In the genomic region with DNA sequence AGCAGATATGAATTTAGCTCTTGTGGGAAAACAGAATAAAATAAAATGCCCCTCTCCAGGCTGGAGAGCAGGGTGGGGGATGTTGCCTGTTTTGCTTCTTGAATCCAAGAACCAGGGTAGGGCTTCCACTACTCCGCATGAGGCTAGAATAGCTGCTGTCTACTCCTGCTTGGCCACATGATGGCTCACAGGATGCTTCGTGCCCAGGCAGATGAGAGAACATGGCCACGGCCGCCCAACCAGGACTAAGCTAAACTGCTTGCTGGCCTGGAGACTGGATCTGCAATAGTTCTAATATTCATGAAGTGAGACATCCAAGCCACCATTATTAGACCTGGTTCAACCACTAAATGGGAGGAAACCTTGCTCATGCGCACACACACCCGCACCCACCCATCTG, we compare ENCODE assay signal across 1 cellular context.
TF ChIP-seq lines count a peak whose summit lies in the region.

No MANE protein-coding gene starts in this region.

TF ChIP-seq in GM23338, 12 proteins besides CTCF, POLR2A, EP300 and RAD21 (continued from another document):
- TF ChIP-seq, protein P1, sequence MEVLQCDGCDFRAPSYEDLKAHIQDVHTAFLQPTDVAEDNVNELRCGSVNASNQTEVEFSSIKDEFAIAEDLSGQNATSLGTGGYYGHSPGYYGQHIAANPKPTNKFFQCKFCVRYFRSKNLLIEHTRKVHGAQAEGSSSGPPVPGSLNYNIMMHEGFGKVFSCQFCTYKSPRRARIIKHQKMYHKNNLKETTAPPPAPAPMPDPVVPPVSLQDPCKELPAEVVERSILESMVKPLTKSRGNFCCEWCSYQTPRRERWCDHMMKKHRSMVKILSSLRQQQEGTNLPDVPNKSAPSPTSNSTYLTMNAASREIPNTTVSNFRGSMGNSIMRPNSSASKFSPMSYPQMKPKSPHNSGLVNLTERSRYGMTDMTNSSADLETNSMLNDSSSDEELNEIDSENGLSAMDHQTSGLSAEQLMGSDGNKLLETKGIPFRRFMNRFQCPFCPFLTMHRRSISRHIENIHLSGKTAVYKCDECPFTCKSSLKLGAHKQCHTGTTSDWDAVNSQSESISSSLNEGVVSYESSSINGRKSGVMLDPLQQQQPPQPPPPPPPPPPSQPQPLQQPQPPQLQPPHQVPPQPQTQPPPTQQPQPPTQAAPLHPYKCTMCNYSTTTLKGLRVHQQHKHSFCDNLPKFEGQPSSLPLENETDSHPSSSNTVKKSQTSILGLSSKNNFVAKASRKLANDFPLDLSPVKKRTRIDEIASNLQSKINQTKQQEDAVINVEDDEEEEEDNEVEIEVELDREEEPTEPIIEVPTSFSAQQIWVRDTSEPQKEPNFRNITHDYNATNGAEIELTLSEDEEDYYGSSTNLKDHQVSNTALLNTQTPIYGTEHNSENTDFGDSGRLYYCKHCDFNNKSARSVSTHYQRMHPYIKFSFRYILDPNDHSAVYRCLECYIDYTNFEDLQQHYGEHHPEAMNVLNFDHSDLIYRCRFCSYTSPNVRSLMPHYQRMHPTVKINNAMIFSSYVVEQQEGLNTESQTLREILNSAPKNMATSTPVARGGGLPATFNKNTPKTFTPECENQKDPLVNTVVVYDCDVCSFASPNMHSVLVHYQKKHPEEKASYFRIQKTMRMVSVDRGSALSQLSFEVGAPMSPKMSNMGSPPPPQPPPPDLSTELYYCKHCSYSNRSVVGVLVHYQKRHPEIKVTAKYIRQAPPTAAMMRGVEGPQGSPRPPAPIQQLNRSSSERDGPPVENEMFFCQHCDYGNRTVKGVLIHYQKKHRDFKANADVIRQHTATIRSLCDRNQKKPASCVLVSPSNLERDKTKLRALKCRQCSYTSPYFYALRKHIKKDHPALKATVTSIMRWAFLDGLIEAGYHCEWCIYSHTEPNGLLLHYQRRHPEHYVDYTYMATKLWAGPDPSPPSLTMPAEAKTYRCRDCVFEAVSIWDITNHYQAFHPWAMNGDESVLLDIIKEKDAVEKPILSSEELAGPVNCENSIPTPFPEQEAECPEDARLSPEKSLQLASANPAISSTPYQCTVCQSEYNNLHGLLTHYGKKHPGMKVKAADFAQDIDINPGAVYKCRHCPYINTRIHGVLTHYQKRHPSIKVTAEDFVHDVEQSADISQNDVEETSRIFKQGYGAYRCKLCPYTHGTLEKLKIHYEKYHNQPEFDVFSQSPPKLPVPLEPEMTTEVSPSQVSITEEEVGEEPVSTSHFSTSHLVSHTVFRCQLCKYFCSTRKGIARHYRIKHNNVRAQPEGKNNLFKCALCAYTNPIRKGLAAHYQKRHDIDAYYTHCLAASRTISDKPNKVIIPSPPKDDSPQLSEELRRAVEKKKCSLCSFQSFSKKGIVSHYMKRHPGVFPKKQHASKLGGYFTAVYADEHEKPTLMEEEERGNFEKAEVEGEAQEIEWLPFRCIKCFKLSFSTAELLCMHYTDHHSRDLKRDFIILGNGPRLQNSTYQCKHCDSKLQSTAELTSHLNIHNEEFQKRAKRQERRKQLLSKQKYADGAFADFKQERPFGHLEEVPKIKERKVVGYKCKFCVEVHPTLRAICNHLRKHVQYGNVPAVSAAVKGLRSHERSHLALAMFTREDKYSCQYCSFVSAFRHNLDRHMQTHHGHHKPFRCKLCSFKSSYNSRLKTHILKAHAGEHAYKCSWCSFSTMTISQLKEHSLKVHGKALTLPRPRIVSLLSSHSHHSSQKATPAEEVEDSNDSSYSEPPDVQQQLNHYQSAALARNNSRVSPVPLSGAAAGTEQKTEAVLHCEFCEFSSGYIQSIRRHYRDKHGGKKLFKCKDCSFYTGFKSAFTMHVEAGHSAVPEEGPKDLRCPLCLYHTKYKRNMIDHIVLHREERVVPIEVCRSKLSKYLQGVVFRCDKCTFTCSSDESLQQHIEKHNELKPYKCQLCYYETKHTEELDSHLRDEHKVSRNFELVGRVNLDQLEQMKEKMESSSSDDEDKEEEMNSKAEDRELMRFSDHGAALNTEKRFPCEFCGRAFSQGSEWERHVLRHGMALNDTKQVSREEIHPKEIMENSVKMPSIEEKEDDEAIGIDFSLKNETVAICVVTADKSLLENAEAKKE (CRISPR knock-in tag; IDR thresholded peaks at IDR 0.05), result no peak
- no peak for TF ChIP-seq EZH2phosphoT487 (IDR thresholded peaks at IDR 0.05; ENCODE audit: unreplicated experiment)
